In the genomic region with DNA sequence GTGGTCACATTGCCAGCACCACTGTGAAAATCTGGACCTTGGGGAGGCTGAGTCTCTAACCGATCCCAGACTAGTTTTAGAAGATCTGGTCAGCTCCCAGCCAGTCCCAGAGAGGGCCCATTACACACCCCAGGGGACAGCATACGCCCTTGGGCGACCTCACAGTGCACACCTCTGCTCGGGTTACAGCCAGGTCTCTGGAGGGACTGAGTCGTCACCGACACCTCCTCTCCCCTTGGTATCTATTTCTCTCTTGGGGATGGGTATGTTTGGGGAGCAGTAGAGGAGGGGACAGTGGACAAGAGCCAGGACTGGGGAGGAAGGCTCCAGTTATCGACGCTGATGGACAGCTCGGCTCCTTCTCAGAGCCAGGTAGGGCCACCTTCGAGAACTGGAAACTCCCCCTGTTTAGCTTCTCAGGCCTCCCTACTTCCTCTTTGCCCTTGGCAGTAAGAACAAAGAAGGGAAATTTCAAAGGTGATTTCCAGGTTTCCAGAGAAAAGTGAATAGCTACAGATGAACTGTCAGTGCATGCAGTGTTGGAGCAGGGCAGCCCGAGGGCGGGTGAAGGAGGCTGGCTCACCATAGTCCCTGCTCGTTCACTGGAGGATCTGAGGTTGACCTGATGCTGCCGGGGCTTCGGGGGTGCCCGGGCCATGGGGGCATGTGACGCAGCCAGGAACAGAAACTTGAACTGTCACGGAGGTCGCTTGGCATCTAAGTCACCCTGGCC, we compare ENCODE assay signal across 9 cellular contexts. TPM values are rescaled to one million over a fixed set of nuclear protein-coding genes. Genes with fewer than 3 reads are reported as not detected.
A peak's percentile ranks its signal among the peaks of the same experiment; 100 is the strongest.
DNase-seq lines count a peak whose midpoint lies in the region; ATAC-seq and TF ChIP-seq lines count a peak whose summit lies in the region.
"Had no signal": no experiment of that assay in that cellular context is flagged by ENCODE, and none has a peak within 500 bp of the region (broad histone marks: within the 10 kb centered on the region; RNA-seq: fewer than 3 reads in every experiment).

No MANE protein-coding gene starts in this region.

- peak; percentile 39 for ATAC-seq in HG02885 (IDR thresholded peaks at IDR 0.05; ENCODE audit: poor library complexity, unreplicated experiment)
- peak; percentile 55 for ATAC-seq in stimulated activated naive CD8-positive, alpha-beta T cell treated with anti-CD3 and anti-CD28 coated beads, Interleukin-15, amount 100 ng/mL, for 72 hours
- ATAC-seq in GM21528 (IDR thresholded peaks at IDR 0.05; ENCODE audit: low FRiP score, unreplicated experiment) = no peak

- peak overlapping the region; percentile 68 for H3K27ac Mint-ChIP-seq in activated CD4-positive, alpha-beta T cell treated with anti-CD3 and anti-CD28 coated beads, Interleukin-2, amount 10 ng/mL, durations not matched to agents 24 days and 14 days
- no peak overlapping the region for H3K27ac Mint-ChIP-seq in stimulated activated naive CD8-positive, alpha-beta T cell treated with anti-CD3 and anti-CD28 coated beads, Interleukin-15, amount 100 ng/mL, for 72 hours

- no peaks in the 10 kb centered on the region for H3K36me3 Mint-ChIP-seq in activated CD4-positive, alpha-beta T cell treated with anti-CD3 and anti-CD28 coated beads, Interleukin-2, amount 10 ng/mL, durations not matched to agents 24 days and 14 days (ENCODE audit: low read depth)

- TF ChIP-seq CTCF in dorsolateral prefrontal cortex (IDR thresholded peaks at IDR 0.05 in 54 of 56, conservative IDR thresholded peaks at IDR 0.05 in 2 of 56; ENCODE audit: low read depth in 1 of 56, partially characterized antibody in 56 of 56) = no peak

- no peak overlapping the region for H3K4me3 Mint-ChIP-seq in activated CD4-positive, alpha-beta T cell treated with anti-CD3 and anti-CD28 coated beads, Interleukin-2, amount 10 ng/mL, durations not matched to agents 24 days and 14 days
- H3K4me3 Mint-ChIP-seq in stimulated activated naive CD8-positive, alpha-beta T cell treated with anti-CD3 and anti-CD28 coated beads, Interleukin-15, amount 100 ng/mL, for 72 hours = peak overlapping the region; percentile 26 to 67

- no peak for DNase-seq in activated CD4-positive, alpha-beta T cell treated with anti-CD3 and anti-CD28 coated beads, Interleukin-2, amount 10 ng/mL, durations not matched to agents 24 days and 14 days
- no peak for DNase-seq in activated CD4-positive, alpha-beta T cell treated with anti-CD3 and anti-CD28 coated beads, Interleukin-2, amount 50 U/mL, for 4 hours
- no peak for DNase-seq in dorsolateral prefrontal cortex
- DNase-seq in stimulated activated naive CD8-positive, alpha-beta T cell treated with anti-CD3 and anti-CD28 coated beads, Interleukin-15, amount 100 ng/mL, for 72 hours = no peak
- DNase-seq in putamen (ENCODE audit: low spot score) = no peak
- DNase-seq in NCI-H187 treated with DMSO at 0.1 percent for 48 hours (lab: John Stamatoyannopoulos, UW) = no peak
- DNase-seq: Kasumi-1 had no signal

- intact Hi-C loops in activated CD4-positive, alpha-beta T cell treated with anti-CD3 and anti-CD28 coated beads, Interleukin-2, amount 10 ng/mL, durations not matched to agents 24 days and 14 days (cut with micrococcal nuclease) = no loop called here
- intact Hi-C loops in dorsolateral prefrontal cortex (cut with DNase I) = loop anchor here in 1 of 2 donors (10.0 kb wide), 1 partner anchor 51 kb away; no protein-coding TSS in a partner anchor

- H3K4me3 ChIP-seq in dorsolateral prefrontal cortex = no peak overlapping the region

- H3K9me3 Mint-ChIP-seq in activated CD4-positive, alpha-beta T cell treated with anti-CD3 and anti-CD28 coated beads, Interleukin-2, amount 10 ng/mL, durations not matched to agents 24 days and 14 days = no peaks in the 10 kb centered on the region
- no peaks in the 10 kb centered on the region for H3K9me3 Mint-ChIP-seq in stimulated activated naive CD8-positive, alpha-beta T cell treated with anti-CD3 and anti-CD28 coated beads, Interleukin-15, amount 100 ng/mL, for 72 hours

- H3K27me3 Mint-ChIP-seq in activated CD4-positive, alpha-beta T cell treated with anti-CD3 and anti-CD28 coated beads, Interleukin-2, amount 10 ng/mL, durations not matched to agents 24 days and 14 days = peaks cover 12% of the 10 kb centered on the region
- H3K27me3 Mint-ChIP-seq in stimulated activated naive CD8-positive, alpha-beta T cell treated with anti-CD3 and anti-CD28 coated beads, Interleukin-15, amount 100 ng/mL, for 72 hours = peaks cover 10% of the 10 kb centered on the region

- no peaks in the 10 kb centered on the region for H3K27me3 ChIP-seq in dorsolateral prefrontal cortex

- peaks cover 16% of the 10 kb centered on the region for H3K4me1 Mint-ChIP-seq in activated CD4-positive, alpha-beta T cell treated with anti-CD3 and anti-CD28 coated beads, Interleukin-2, amount 10 ng/mL, durations not matched to agents 24 days and 14 days
- H3K4me1 Mint-ChIP-seq in stimulated activated naive CD8-positive, alpha-beta T cell treated with anti-CD3 and anti-CD28 coated beads, Interleukin-15, amount 100 ng/mL, for 72 hours = peaks cover 49% of the 10 kb centered on the region

- H3K27ac ChIP-seq in dorsolateral prefrontal cortex = peak overlapping the region in 41 of 59 donors; percentile 2 to 90 (median 49)

RNA-seq across cellular contexts. Expression of gene SEMA4C, which starts 4.4 kb away (rescaled TPM):
- total RNA-seq in activated CD4-positive, alpha-beta T cell treated with anti-CD3 and anti-CD28 coated beads, Interleukin-2, amount 10 ng/mL, durations not matched to agents 24 days and 14 days = 23.8 and 26.1 TPM in 2 replicates
- total RNA-seq in dorsolateral prefrontal cortex = 100 to 1,000 TPM in 4 of 120 experiments, 10 to 100 TPM in 116; 38.3 to 139 (median 61.8) TPM

RNA-seq across cellular contexts. Expression of gene ANKRD39, which starts 16.4 kb away (rescaled TPM):
- total RNA-seq in activated CD4-positive, alpha-beta T cell treated with anti-CD3 and anti-CD28 coated beads, Interleukin-2, amount 10 ng/mL, durations not matched to agents 24 days and 14 days = 37.0 and 44.0 TPM in 2 replicates
- 10 to 100 TPM; 19.4 to 36.6 (median 29.4) TPM for total RNA-seq in dorsolateral prefrontal cortex

RNA-seq across cellular contexts. Expression of gene ANKRD23, which starts 30.4 kb away (rescaled TPM):
- 6.7 and 8.4 TPM in 2 replicates for total RNA-seq in activated CD4-positive, alpha-beta T cell treated with anti-CD3 and anti-CD28 coated beads, Interleukin-2, amount 10 ng/mL, durations not matched to agents 24 days and 14 days
- 10 to 100 TPM in 63 of 120 experiments, 1 to 10 TPM in 57; 3.5 to 20.1 (median 10.2) TPM for total RNA-seq in dorsolateral prefrontal cortex

RNA-seq across cellular contexts. Expression of gene CNNM3, which starts 58.2 kb away (rescaled TPM):
- total RNA-seq in activated CD4-positive, alpha-beta T cell treated with anti-CD3 and anti-CD28 coated beads, Interleukin-2, amount 10 ng/mL, durations not matched to agents 24 days and 14 days = 29.4 and 30.5 TPM in 2 replicates
- 10 to 100 TPM; 15.1 to 52.1 (median 34.2) TPM for total RNA-seq in dorsolateral prefrontal cortex
